In genomic region chr20:23407770-23408467, GRCh38 we compare ENCODE assay signal across 14 cellular contexts. TPM values are rescaled to one million over a fixed set of nuclear protein-coding genes. Genes with fewer than 3 reads are reported as not detected.
DNase-seq lines count a peak whose midpoint lies in the region; ATAC-seq, FAIRE-seq and TF ChIP-seq lines count a peak whose summit lies in the region.
"Had no signal": no experiment of that assay in that cellular context is flagged by ENCODE, and none has a peak within 500 bp of the region (broad histone marks: within the 10 kb centered on the region; RNA-seq: fewer than 3 reads in every experiment).

No MANE protein-coding gene starts in this region.

- DNase-seq in GM12891 (ENCODE audit: insufficient read length, low spot score) = no peak
- peak; percentile 11 for DNase-seq in activated naive CD8-positive, alpha-beta T cell treated with anti-CD3 and anti-CD28 coated beads, Interleukin-2, amount 50 U/mL, for 24 hours
- DNase-seq in mucosa of gallbladder (ENCODE audit: low spot score) = no peak
- DNase-seq in suprapubic skin (ENCODE audit: low spot score in 2 of 2) = no peak
- no peak for DNase-seq in frontal cortex (ENCODE audit: low spot score in 2 of 2)
- DNase-seq: MM.1S had no signal

- H3K27me3 ChIP-seq in suprapubic skin = no peaks in the 10 kb centered on the region

- H3K9me3 Mint-ChIP-seq in activated naive CD8-positive, alpha-beta T cell treated with anti-CD3 and anti-CD28 coated beads, Interleukin-2, amount 50 U/mL, for 24 hours = no peaks in the 10 kb centered on the region
- H3K9me3 Mint-ChIP-seq: type B pancreatic cell had no signal

- TF ChIP-seq CTCF in suprapubic skin (IDR thresholded peaks at IDR 0.05) = no peak

- 75% methylated on average over 2 of the region's 2 CpGs for WGBS in suprapubic skin

- H3K36me3 Mint-ChIP-seq in activated naive CD8-positive, alpha-beta T cell treated with anti-CD3 and anti-CD28 coated beads, Interleukin-2, amount 50 U/mL, for 24 hours (ENCODE audit: low read depth) = peaks cover 5% of the 10 kb centered on the region
- H3K36me3 Mint-ChIP-seq: type B pancreatic cell had no signal

- no peaks in the 10 kb centered on the region for H3K27me3 Mint-ChIP-seq in activated naive CD8-positive, alpha-beta T cell treated with anti-CD3 and anti-CD28 coated beads, Interleukin-2, amount 50 U/mL, for 24 hours
- H3K27me3 Mint-ChIP-seq: type B pancreatic cell had no signal

- H3K4me1 ChIP-seq in suprapubic skin = peaks cover 21% of the 10 kb centered on the region
- H3K4me1 ChIP-seq: HAP-1 had no signal

- TF ChIP-seq POLR2A in GM12891 (IDR thresholded peaks at IDR 0.05; ENCODE audit: low read depth, low read length) = no peak
- no peak for TF ChIP-seq POLR2A in suprapubic skin (IDR thresholded peaks at IDR 0.05)

- H3K36me3 ChIP-seq in suprapubic skin = no peaks in the 10 kb centered on the region
- H3K36me3 ChIP-seq: HAP-1 had no signal

- H3K27ac ChIP-seq in suprapubic skin = no peak overlapping the region

- TF ChIP-seq EP300 in suprapubic skin (IDR thresholded peaks at IDR 0.05) = no peak

- H3K4me3 Mint-ChIP-seq in activated naive CD8-positive, alpha-beta T cell treated with anti-CD3 and anti-CD28 coated beads, Interleukin-2, amount 50 U/mL, for 24 hours = peak overlapping the region; percentile 35
- H3K4me3 Mint-ChIP-seq: type B pancreatic cell had no signal

- H3K4me3 ChIP-seq in suprapubic skin = no peak overlapping the region
- H3K4me3 ChIP-seq: HAP-1 had no signal

- peak; percentile 81 for ATAC-seq in GM19395 (IDR thresholded peaks at IDR 0.05; ENCODE audit: unreplicated experiment)
- ATAC-seq in HG03045 (IDR thresholded peaks at IDR 0.05; ENCODE audit: unreplicated experiment) = peak; percentile 87
- peak; percentile 91 for ATAC-seq in activated naive CD8-positive, alpha-beta T cell treated with anti-CD3 and anti-CD28 coated beads, Interleukin-2, amount 50 U/mL, for 24 hours
- ATAC-seq in GM21786 (IDR thresholded peaks at IDR 0.05; ENCODE audit: unreplicated experiment) = no peak

- no peaks in the 10 kb centered on the region for H3K9me3 ChIP-seq in suprapubic skin
- H3K9me3 ChIP-seq: HAP-1 had no signal

- peak overlapping the region; percentile 66 for H3K27ac Mint-ChIP-seq in activated naive CD8-positive, alpha-beta T cell treated with anti-CD3 and anti-CD28 coated beads, Interleukin-2, amount 50 U/mL, for 24 hours
- H3K27ac Mint-ChIP-seq: type B pancreatic cell had no signal

- peaks cover 41% of the 10 kb centered on the region for H3K4me1 Mint-ChIP-seq in activated naive CD8-positive, alpha-beta T cell treated with anti-CD3 and anti-CD28 coated beads, Interleukin-2, amount 50 U/mL, for 24 hours

- FAIRE-seq in GM12891 (lab: Jason Lieb, UNC) (peak; percentile 64), frontal cortex (lab: Jason Lieb, UNC) (no peak)
- FAIRE-seq: bronchial epithelial cell, D721Med had no signal

TF ChIP-seq in GM12891, 5 proteins besides CTCF, POLR2A, EP300 and RAD21:
- TF ChIP-seq PAX5 (IDR thresholded peaks at IDR 0.05; ENCODE audit: insufficient read depth, low read length, severe bottlenecking) = no peak
- TF ChIP-seq SPI1 (IDR thresholded peaks at IDR 0.05; ENCODE audit: low read depth, low read length) = peak; percentile 52; the same call in 1 of the 2 replicates

RNA-seq across cellular contexts. Expression of gene NAPB, which starts 13.4 kb away (rescaled TPM):
- polyA plus RNA-seq in GM12891 (2012; ENCODE audit: low read depth, missing spikeins) = 7.1 TPM
- 12.4 TPM for total RNA-seq in mucosa of gallbladder
- 10 to 100 TPM in 1 of 4 donors, 1 to 10 TPM in 3; 6.6 to 21.6 (median 8.9) TPM for total RNA-seq in suprapubic skin
- total RNA-seq in frontal cortex = 97.8 TPM

RNA-seq across cellular contexts. Expression of gene CSTL1, which starts 31.6 kb away (rescaled TPM):
- polyA plus RNA-seq in GM12891 (2012; ENCODE audit: low read depth, missing spikeins) = not detected
- not detected for total RNA-seq in mucosa of gallbladder
- total RNA-seq in suprapubic skin = not detected
- not detected for total RNA-seq in frontal cortex
- total RNA-seq: bronchial epithelial cell, OCI-LY7 had no signal

RNA-seq across cellular contexts. Expression of gene CST11, which starts 44.8 kb away (rescaled TPM):
- not detected for polyA plus RNA-seq in GM12891 (2012; ENCODE audit: low read depth, missing spikeins)
- total RNA-seq in mucosa of gallbladder (not detected), suprapubic skin (not detected), frontal cortex (not detected)
- total RNA-seq: bronchial epithelial cell, OCI-LY7 had no signal

RNA-seq across cellular contexts. Expression of gene GZF1, which starts 45.9 kb away (rescaled TPM):
- polyA plus RNA-seq in GM12891 (2012; ENCODE audit: low read depth, missing spikeins) = 5.4 TPM
- 13.0 TPM for total RNA-seq in mucosa of gallbladder
- total RNA-seq in suprapubic skin = 10 to 100 TPM; 11.1 to 19.1 (median 15.2) TPM
- total RNA-seq in frontal cortex = 17.9 TPM

RNA-seq across cellular contexts. Expression of gene NXT1, which starts 57.3 kb away (rescaled TPM):
- polyA plus RNA-seq in GM12891 (2012; ENCODE audit: low read depth, missing spikeins) = 25.4 TPM
- total RNA-seq in mucosa of gallbladder (10.5 TPM), suprapubic skin (10 to 100 TPM; 18.3 to 64.5 (median 43.9) TPM), frontal cortex (20.4 TPM)
